Comparison of ENCODE assay signal across 8 cellular contexts in the genomic region with DNA sequence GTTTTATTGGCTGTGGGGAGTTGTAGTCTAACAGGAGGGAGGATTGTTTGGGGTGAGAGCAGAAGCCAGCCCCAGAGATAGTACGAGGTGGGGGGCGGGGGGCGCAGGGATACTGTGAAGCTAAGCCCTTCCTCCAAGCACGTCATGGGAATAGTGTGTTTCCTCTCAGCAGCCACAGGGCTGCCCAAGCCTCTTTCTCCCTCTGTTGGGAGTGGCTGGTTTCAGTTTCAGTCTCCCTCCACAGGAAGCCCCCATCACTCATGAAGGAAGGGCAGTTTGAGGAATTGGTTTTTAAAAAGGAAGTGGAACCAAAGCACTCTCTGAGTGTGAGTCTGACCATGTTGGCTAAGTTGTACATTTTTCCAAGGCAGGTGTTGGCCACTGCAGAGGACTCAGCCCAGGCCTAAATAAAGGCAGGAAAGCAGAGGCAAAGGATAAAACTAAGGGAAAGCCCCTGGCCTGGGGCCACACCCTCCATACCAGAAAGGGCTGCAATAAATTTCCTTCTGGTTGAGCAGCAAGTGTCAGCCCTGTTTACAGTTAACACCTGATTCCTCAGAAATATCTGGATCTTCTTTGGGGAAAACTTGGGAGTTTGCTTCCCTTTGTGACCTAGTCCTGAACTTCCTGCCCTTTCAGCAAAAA. TPM values are rescaled to one million over a fixed set of nuclear protein-coding genes. Genes with fewer than 3 reads are reported as not detected.
DNase-seq lines count a peak whose midpoint lies in the region; ATAC-seq and TF ChIP-seq lines count a peak whose summit lies in the region.

No MANE protein-coding gene starts in this region.

- 11 to 29% methylated on average over 4 of the region's 4 CpGs for WGBS in lung, 2 donors

- peak overlapping the region; percentile 88 to 91 for H3K27ac Mint-ChIP-seq in stimulated activated naive CD8-positive, alpha-beta T cell treated with anti-CD3 and anti-CD28 coated beads, Interleukin-15, amount 100 ng/mL, for 72 hours

- H3K27ac ChIP-seq in HL-60 (replicated peaks) = peak overlapping the region; percentile 39
- H3K27ac ChIP-seq in coronary artery = peak overlapping the region in 1 of 2 donors; percentile 63
- H3K27ac ChIP-seq in lung (ENCODE audit: low read depth in 1 of 2, low read length in 1 of 2) = peak overlapping the region in 1 of 2 donors; percentile 81

- no peaks in the 10 kb centered on the region for H3K9me3 ChIP-seq in lung (ENCODE audit: control insufficient read depth in 2 of 2, insufficient read depth in 1 of 2, low read length in 1 of 2)

- no peaks in the 10 kb centered on the region for H3K9me3 Mint-ChIP-seq in stimulated activated naive CD8-positive, alpha-beta T cell treated with anti-CD3 and anti-CD28 coated beads, Interleukin-15, amount 100 ng/mL, for 72 hours

- H3K4me3 ChIP-seq in HL-60 (replicated peaks; ENCODE audit: insufficient read depth, low read length) (no peak overlapping the region), coronary artery (no peak overlapping the region), lung (no peak overlapping the region)

- ATAC-seq in lung (ENCODE audit: insufficient read depth, low FRiP score) = peak; percentile 24
- peak; percentile 46 for ATAC-seq in stimulated activated naive CD8-positive, alpha-beta T cell treated with anti-CD3 and anti-CD28 coated beads, Interleukin-15, amount 100 ng/mL, for 72 hours

- H3K4me1 ChIP-seq in lung (ENCODE audit: control insufficient read depth in 2 of 2, insufficient read depth in 2 of 2, low read length in 2 of 2) = peaks cover 18 to 34% of the 10 kb centered on the region in 2 donors

- H3K27me3 Mint-ChIP-seq in stimulated activated naive CD8-positive, alpha-beta T cell treated with anti-CD3 and anti-CD28 coated beads, Interleukin-15, amount 100 ng/mL, for 72 hours = no peaks in the 10 kb centered on the region

- peaks cover 84% of the 10 kb centered on the region for H3K4me1 Mint-ChIP-seq in stimulated activated naive CD8-positive, alpha-beta T cell treated with anti-CD3 and anti-CD28 coated beads, Interleukin-15, amount 100 ng/mL, for 72 hours

- DNase-seq in stimulated activated CD4-positive, alpha-beta T cell treated with anti-CD3 and anti-CD28 coated beads, Interleukin-2, amount 100 ng/mL, for 24 hours = peak; percentile 46 to 51
- DNase-seq in stimulated activated CD4-positive, alpha-beta T cell treated with anti-CD3 and anti-CD28 coated beads, Interleukin-12 subunit alpha, Interleukin-12 subunit beta, amount 100 ng/mL, for 4 hours = no peak
- DNase-seq in HL-60 (ENCODE audit: low read depth in 1 of 2, low spot score in 1 of 2) (peak; percentile 88 to 89), T-helper 22 cell (ENCODE audit: low read depth) (peak; percentile 36), coronary artery (ENCODE audit: low spot score) (peak; percentile 72), lung (ENCODE audit: low spot score) (peak; percentile 61), ecto neural progenitor cell (ENCODE audit: low spot score) (no peak)
- DNase-seq in stimulated activated naive CD8-positive, alpha-beta T cell treated with anti-CD3 and anti-CD28 coated beads, Interleukin-15, amount 100 ng/mL, for 72 hours = peak in 1 of 2 donors; percentile 51

- TF ChIP-seq CTCF in HL-60 (IDR thresholded peaks at IDR 0.05; ENCODE audit: insufficient read depth, low read length) (no peak), coronary artery (IDR thresholded peaks at IDR 0.05) (no peak), lung (IDR thresholded peaks at IDR 0.05; ENCODE audit: control extremely low read depth, extremely low read depth) (no peak)

- peaks cover 4 to 8% of the 10 kb centered on the region in 2 donors for H3K36me3 ChIP-seq in lung (ENCODE audit: control insufficient read depth in 2 of 2, insufficient read depth in 2 of 2, low read length in 2 of 2)

- no peaks in the 10 kb centered on the region for H3K27me3 ChIP-seq in HL-60 (ENCODE audit: insufficient read depth, poor library complexity, severe bottlenecking)
- no peaks in the 10 kb centered on the region for H3K27me3 ChIP-seq in lung (ENCODE audit: control insufficient read depth, insufficient read depth)

- peak overlapping the region; percentile 65 to 88 for H3K4me3 Mint-ChIP-seq in stimulated activated naive CD8-positive, alpha-beta T cell treated with anti-CD3 and anti-CD28 coated beads, Interleukin-15, amount 100 ng/mL, for 72 hours

RNA-seq across cellular contexts. Expression of a gene that starts 3.2 kb away (rescaled TPM):
- total RNA-seq in lung = 10 to 100 TPM; 25.9 to 29.5 TPM
- 10 to 100 TPM; 55.4 to 76.6 TPM for polyA plus RNA-seq in lung

RNA-seq across cellular contexts. Expression of a gene that starts 3.2 kb away (rescaled TPM):
- 100 to 1,000 TPM in 1 of 2 donors, 10 to 100 TPM in 1; 43.3 to 134 TPM for total RNA-seq in lung
- polyA plus RNA-seq in lung = 100 to 1,000 TPM; 133 to 236 TPM

RNA-seq across cellular contexts. Expression of a gene that starts 11.3 kb away (rescaled TPM):
- total RNA-seq in lung = 1 to 10 TPM; 7.4 to 8.4 TPM
- 10 to 100 TPM; 17.5 to 29.0 TPM for polyA plus RNA-seq in lung

RNA-seq across cellular contexts. Expression of a gene that starts 51.1 kb away (rescaled TPM):
- 100 to 1,000 TPM; 179 to 183 TPM for total RNA-seq in lung
- 100 to 1,000 TPM; 101 to 316 TPM for polyA plus RNA-seq in lung

RNA-seq across cellular contexts. Expression of a gene that starts 57.4 kb away (rescaled TPM):
- 10 to 100 TPM in 1 of 2 donors, 1 to 10 TPM in 1; 9.3 to 28.8 TPM for total RNA-seq in lung
- 10 to 100 TPM; 17.3 to 32.8 TPM for polyA plus RNA-seq in lung

Comparison
In these comparisons a context has a peak if more than half of its experiments do, and no peak if none do; other contexts are left out.
1. DNase-seq: peak in stimulated activated CD4-positive, alpha-beta T cell treated with anti-CD3 and anti-CD28 coated beads, Interleukin-2, amount 100 ng/mL, for 24 hours (2 of 2), HL-60 (2 of 2), T-helper 22 cell (single experiment), coronary artery (single experiment) and lung (single experiment); none in stimulated activated CD4-positive, alpha-beta T cell treated with anti-CD3 and anti-CD28 coated beads, Interleukin-12 subunit alpha, Interleukin-12 subunit beta, amount 100 ng/mL, for 4 hours (single experiment) and ecto neural progenitor cell (single experiment).